8 cellular contexts compared by ENCODE assay signal in the genomic region with DNA sequence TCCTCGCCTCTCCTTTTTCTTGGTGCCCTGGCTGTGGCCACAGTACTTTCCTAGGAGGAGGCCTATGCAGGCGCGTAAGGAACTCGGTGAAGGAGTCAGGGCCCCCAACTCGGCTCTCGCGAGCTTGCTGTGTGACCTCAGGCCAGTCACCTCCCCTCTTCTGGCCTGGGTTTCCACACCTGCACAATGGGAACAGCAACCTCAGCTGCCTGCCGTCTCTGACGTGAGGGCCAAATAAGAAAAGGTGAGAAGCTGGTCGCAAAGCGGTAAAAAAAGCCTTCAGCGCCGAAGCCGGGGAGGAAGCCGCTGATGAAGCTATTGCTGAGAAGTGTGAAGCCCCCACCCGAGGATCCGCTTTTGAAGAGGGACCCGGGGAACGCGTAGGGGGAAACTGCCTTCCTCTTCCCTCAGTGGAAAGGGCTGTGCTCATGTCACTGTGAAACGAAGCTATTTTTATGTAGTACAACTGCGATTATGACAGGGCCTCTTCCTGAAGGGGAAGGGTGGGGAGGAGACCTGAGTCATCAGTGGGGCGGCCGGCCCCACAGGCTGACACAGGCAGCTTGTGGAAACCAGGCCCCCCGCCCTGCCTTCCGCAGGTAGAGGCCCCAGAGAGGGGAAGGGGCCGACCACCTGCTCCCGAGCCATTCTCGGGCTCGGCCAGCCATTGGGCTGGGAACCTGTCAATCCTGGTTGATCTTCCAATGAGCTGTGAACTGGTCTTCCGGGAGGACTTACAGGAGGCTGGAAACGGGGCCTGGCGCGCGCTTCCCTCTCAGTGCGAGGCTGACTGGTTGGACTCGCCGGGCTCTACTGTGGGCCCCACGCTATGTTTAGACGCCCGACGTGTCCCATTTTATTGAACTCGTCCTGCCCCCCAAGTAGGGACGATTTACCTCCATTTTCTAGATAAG. TPM values are rescaled to one million over a fixed set of nuclear protein-coding genes. Genes with fewer than 3 reads are reported as not detected.
DNase-seq lines count a peak whose midpoint lies in the region; ATAC-seq and FAIRE-seq lines count a peak whose summit lies in the region.

No MANE protein-coding gene starts in this region.

- H3K36me3 ChIP-seq in mucosa of rectum (ENCODE audit: control insufficient read depth in 2 of 2, insufficient read depth in 2 of 2, low read length in 2 of 2), result no peaks in the 10 kb centered on the region

- FAIRE-seq in GM18507 (lab: Jason Lieb, UNC), result peak; percentile 97

- peaks cover 26 to 30% of the 10 kb centered on the region in 2 donors for H3K4me1 ChIP-seq in mucosa of rectum (ENCODE audit: control insufficient read depth in 2 of 2, insufficient read depth in 2 of 2, low read length in 2 of 2)

- peak overlapping the region; percentile 3 to 51 for H3K4me3 ChIP-seq in mucosa of rectum (ENCODE audit: low read length in 2 of 2)

- ATAC-seq in HG02885 (IDR thresholded peaks at IDR 0.05; ENCODE audit: poor library complexity, unreplicated experiment), result peak; percentile 75
- ATAC-seq in esophagus mucosa, result peak; percentile 83

- H3K9ac ChIP-seq in mucosa of rectum (ENCODE audit: low read depth in 1 of 2, low read length in 2 of 2), result peak overlapping the region; percentile 52 to 63

- DNase-seq in GM18507 (ENCODE audit: extremely low spot score, insufficient read length, low read depth), result peak; percentile 73
- peak; percentile 98 to 100 for DNase-seq in NOMO-1 (lab: John Stamatoyannopoulos, UW; ENCODE audit: unreplicated experiment in 2 of 2)
- peak; percentile 96 for DNase-seq in activated T-cell treated with anti-CD3 and anti-CD28 coated beads for 48 hours (ENCODE audit: low read depth)
- peak; percentile 77 to 90 for DNase-seq in stimulated activated CD8-positive, alpha-beta memory T cell treated with anti-CD3 and anti-CD28 coated beads, Interleukin-4, amount 100 ng/mL, for 1 hour (ENCODE audit: low read depth in 2 of 2, low spot score in 1 of 2)
- no peak for DNase-seq in NCI-H1092 treated with DMSO at 0.1 percent for 48 hours (lab: John Stamatoyannopoulos, UW)

- peak overlapping the region; percentile 89 to 91 for H3K27ac ChIP-seq in mucosa of rectum (ENCODE audit: low read depth in 2 of 2, low read length in 2 of 2)

- H3K27me3 ChIP-seq in mucosa of rectum (ENCODE audit: control insufficient read depth in 2 of 2, insufficient read depth in 2 of 2, low read length in 2 of 2), result no peaks in the 10 kb centered on the region

- no peaks in the 10 kb centered on the region for H3K9me3 ChIP-seq in mucosa of rectum (ENCODE audit: control insufficient read depth in 2 of 2, low read length in 2 of 2)

RNA-seq across cellular contexts. Expression of a gene that starts 18.0 kb away (rescaled TPM):
- total RNA-seq in esophagus mucosa, result 1.6 TPM

RNA-seq across cellular contexts. Expression of a gene that starts 52.0 kb away (rescaled TPM):
- 3.9 TPM for total RNA-seq in esophagus mucosa
